Comparison of ENCODE assay signal across 11 cellular contexts in the genomic region with DNA sequence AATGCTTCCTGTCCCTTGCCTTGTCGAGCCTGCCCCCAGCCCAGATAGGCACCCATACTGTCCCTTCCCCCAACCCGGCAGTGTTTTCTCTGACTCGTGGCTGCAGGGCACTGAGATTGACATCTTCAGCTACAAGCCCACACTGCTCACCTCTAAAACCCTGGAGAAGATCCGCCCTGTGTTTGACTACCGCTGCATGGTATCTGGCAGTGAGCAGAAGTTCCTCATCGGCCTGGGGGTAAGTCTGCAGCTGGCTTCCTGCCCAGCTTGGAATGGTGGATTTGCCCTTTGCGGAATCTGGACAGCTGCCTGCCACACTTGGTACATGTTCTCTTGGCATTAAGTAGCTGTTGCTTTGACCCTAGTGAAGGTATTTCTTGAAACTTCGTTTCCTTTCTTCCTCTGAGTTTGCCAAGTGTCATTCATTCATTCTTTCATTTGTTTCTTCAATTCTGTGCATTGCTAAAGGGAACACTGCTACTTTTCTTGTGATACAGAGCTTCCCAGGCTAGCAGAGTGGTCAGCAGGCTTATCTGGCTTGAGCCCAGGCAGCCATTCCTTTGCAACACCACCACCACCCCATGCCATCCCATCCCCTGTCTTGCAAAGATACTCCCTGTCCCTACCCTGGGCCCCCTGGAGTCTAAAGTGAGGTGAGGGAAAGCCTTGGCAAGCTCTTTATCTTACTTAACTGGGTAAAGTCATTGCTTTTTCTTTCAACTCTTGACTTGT. TPM values are rescaled to one million over a fixed set of nuclear protein-coding genes. Genes with fewer than 3 reads are reported as not detected.
DNase-seq lines count a peak whose midpoint lies in the region; ATAC-seq lines count a peak whose summit lies in the region.
"Had no signal": no experiment of that assay in that cellular context is flagged by ENCODE, and none has a peak within 500 bp of the region (broad histone marks: within the 10 kb centered on the region; RNA-seq: fewer than 3 reads in every experiment).

No MANE protein-coding gene starts in this region.

- H4K20me1 ChIP-seq in Karpas-422 (ENCODE audit: insufficient read depth, low read depth, low read length), result no peaks in the 10 kb centered on the region

- H3K4me3 ChIP-seq in SJCRH30 (no peak overlapping the region), Karpas-422 (ENCODE audit: low read length) (no peak overlapping the region)
- H3K4me3 ChIP-seq: SK-N-MC had no signal

- no peak for ATAC-seq in HG03045 (IDR thresholded peaks at IDR 0.05; ENCODE audit: unreplicated experiment)
- no peak for ATAC-seq in GM18498 (IDR thresholded peaks at IDR 0.05; ENCODE audit: unreplicated experiment)

- H3K27me3 ChIP-seq in SJCRH30 (no peaks in the 10 kb centered on the region), Karpas-422 (ENCODE audit: low read length) (no peaks in the 10 kb centered on the region)

- H3K27ac ChIP-seq in SJCRH30 (no peak overlapping the region), epithelial cell of prostate (no peak overlapping the region), Karpas-422 (ENCODE audit: low read length) (no peak overlapping the region)
- H3K27ac ChIP-seq: SK-N-MC had no signal

- no peaks in the 10 kb centered on the region for H3K9me3 ChIP-seq in SJCRH30 (replicated peaks)
- no peaks in the 10 kb centered on the region for H3K9me3 ChIP-seq in Karpas-422 (ENCODE audit: low read length)

- H3K4me2 ChIP-seq in Karpas-422 (ENCODE audit: low read depth, low read length, poor library complexity, severe bottlenecking), result no peak overlapping the region

- H3K4me1 ChIP-seq in SJCRH30, result peaks cover 16% of the 10 kb centered on the region
- no peaks in the 10 kb centered on the region for H3K4me1 ChIP-seq in Karpas-422 (ENCODE audit: low read length)

- H3K9me2 ChIP-seq in Karpas-422 (replicated peaks; ENCODE audit: insufficient read depth, low read length), result no peaks in the 10 kb centered on the region

- no peaks in the 10 kb centered on the region for H3K79me2 ChIP-seq in Karpas-422 (ENCODE audit: low read length)

- H3K36me3 ChIP-seq in SJCRH30 (peaks cover 29% of the 10 kb centered on the region), Karpas-422 (ENCODE audit: insufficient read depth, low read length) (peaks cover 11% of the 10 kb centered on the region; the same call in 1 of the 2 replicates)

- H2AFZ ChIP-seq in Karpas-422 (ENCODE audit: low read length), result no peak overlapping the region

- H3K9ac ChIP-seq in Karpas-422 (ENCODE audit: low read length), result no peak overlapping the region

- peak; percentile 22 for DNase-seq in ELR (ENCODE audit: low read depth)
- peak; percentile 83 to 89 for DNase-seq in SJCRH30
- peak; percentile 46 for DNase-seq in epithelial cell of prostate (ENCODE audit: low read depth, low spot score)
- DNase-seq in mucosa of gallbladder (ENCODE audit: low spot score), result peak; percentile 70
- DNase-seq in Karpas-422, result no peak
- no peak for DNase-seq in putamen (ENCODE audit: low spot score)
- DNase-seq: hippocampal formation, NCI-H146 had no signal

RNA-seq across cellular contexts. Expression of gene CCDC167, which starts 26.2 kb away (rescaled TPM):
- 29.0 and 34.1 TPM in 2 replicates for total RNA-seq in SJCRH30 (2014; rRNA removed; shearing (Covaris generic))
- total RNA-seq in mucosa of gallbladder, result 12.9 TPM
- 19.6 and 23.2 TPM in 2 replicates for total RNA-seq in Karpas-422 (2014; rRNA removed; shearing (Covaris generic); ENCODE audit: low replicate concordance)

RNA-seq across cellular contexts. Expression of gene CMTR1, which starts 40.5 kb away (rescaled TPM):
- total RNA-seq in SJCRH30 (2014; rRNA removed; shearing (Covaris generic)), result 39.1 and 45.2 TPM in 2 replicates
- total RNA-seq in mucosa of gallbladder, result 33.6 TPM
- 28.7 and 40.0 TPM in 2 replicates for total RNA-seq in Karpas-422 (2014; rRNA removed; shearing (Covaris generic); ENCODE audit: low replicate concordance)

Comparison
In these comparisons a context has a peak if more than half of its experiments do, and no peak if none do; other contexts are left out.
1. DNase-seq: peak in ELR (single experiment), SJCRH30 (2 of 2), epithelial cell of prostate (single experiment) and mucosa of gallbladder (single experiment); none in Karpas-422 (single experiment) and putamen (single experiment).